ENCODE assay signal across 20 cellular contexts in genomic region chr1:55931272-55931940, GRCh38.
DNase-seq lines count a peak whose midpoint lies in the region; ATAC-seq and TF ChIP-seq lines count a peak whose summit lies in the region.
"Had no signal": no experiment of that assay in that cellular context is flagged by ENCODE, and none has a peak within 500 bp of the region (broad histone marks: within the 10 kb centered on the region; RNA-seq: fewer than 3 reads in every experiment).

No MANE protein-coding gene starts in this region.

- H3K4me3 Mint-ChIP-seq in CD8-positive, alpha-beta memory T cell = no peak overlapping the region
- H3K4me3 Mint-ChIP-seq: activated naive CD8-positive, alpha-beta T cell treated with anti-CD3 and anti-CD28 coated beads, Interleukin-2, amount 10 ng/mL, durations not matched to agents 7 days and 5 days; H9; neural crest cell had no signal

- no peaks in the 10 kb centered on the region for H3K9me3 ChIP-seq in CD8-positive, alpha-beta memory T cell (ENCODE audit: low read length)
- H3K9me3 ChIP-seq: lower lobe of right lung, tibial artery had no signal

- H3K27me3 ChIP-seq in CD8-positive, alpha-beta memory T cell (ENCODE audit: insufficient read depth, low read length, poor library complexity, severe bottlenecking) = no peaks in the 10 kb centered on the region
- H3K27me3 ChIP-seq: tibial artery had no signal

- H3K9me3 Mint-ChIP-seq in CD8-positive, alpha-beta memory T cell = peaks cover 0 to 9% (median 5%) of the 10 kb centered on the region in 5 donors
- H3K9me3 Mint-ChIP-seq: activated naive CD8-positive, alpha-beta T cell treated with anti-CD3 and anti-CD28 coated beads, Interleukin-2, amount 10 ng/mL, durations not matched to agents 7 days and 5 days had no signal

- H3K36me3 ChIP-seq in CD8-positive, alpha-beta memory T cell (ENCODE audit: insufficient read depth, low read length) = no peaks in the 10 kb centered on the region
- H3K36me3 ChIP-seq: lower lobe of right lung, tibial artery had no signal

- H3K27ac Mint-ChIP-seq in CD8-positive, alpha-beta memory T cell = no peak overlapping the region
- H3K27ac Mint-ChIP-seq: activated naive CD8-positive, alpha-beta T cell treated with anti-CD3 and anti-CD28 coated beads, Interleukin-2, amount 10 ng/mL, durations not matched to agents 7 days and 5 days; H9 had no signal

- no peaks in the 10 kb centered on the region for H3K36me3 Mint-ChIP-seq in CD8-positive, alpha-beta memory T cell
- H3K36me3 Mint-ChIP-seq: activated naive CD8-positive, alpha-beta T cell treated with anti-CD3 and anti-CD28 coated beads, Interleukin-2, amount 10 ng/mL, durations not matched to agents 7 days and 5 days had no signal

- no peaks in the 10 kb centered on the region for H3K4me1 ChIP-seq in CD8-positive, alpha-beta memory T cell (ENCODE audit: insufficient read depth, low read length)

- no peak overlapping the region for H3K4me3 ChIP-seq in fibroblast of villous mesenchyme (ENCODE audit: low read depth, low read length)
- H3K4me3 ChIP-seq in CD8-positive, alpha-beta memory T cell (ENCODE audit: low read length) = no peak overlapping the region
- H3K4me3 ChIP-seq: GM12878, lower lobe of right lung, tibial artery had no signal

- CTCF ChIA-PET in CD8-positive, alpha-beta memory T cell (lab: Charles Lee) = no interaction called here

- no peaks in the 10 kb centered on the region for H3K4me1 Mint-ChIP-seq in CD8-positive, alpha-beta memory T cell
- H3K4me1 Mint-ChIP-seq: activated naive CD8-positive, alpha-beta T cell treated with anti-CD3 and anti-CD28 coated beads, Interleukin-2, amount 10 ng/mL, durations not matched to agents 7 days and 5 days; H9; neural crest cell had no signal

- POLR2A ChIA-PET in CD8-positive, alpha-beta memory T cell (lab: Charles Lee) = no interaction called here

- peak; percentile 23 for ATAC-seq in omental fat pad (ENCODE audit: low FRiP score)
- no peak for ATAC-seq in stimulated activated naive CD8-positive, alpha-beta T cell treated with anti-CD3 and anti-CD28 coated beads, Interleukin-15, Interleukin-2, amounts not matched to agents 100 U/mL and 50 U/mL, for 24 hours
- ATAC-seq: GM12878, lower lobe of right lung had no signal

- H3K27ac ChIP-seq in CD8-positive, alpha-beta memory T cell (ENCODE audit: low read depth, low read length) = no peak overlapping the region
- H3K27ac ChIP-seq: lower lobe of right lung, tibial artery had no signal

- H3K27me3 Mint-ChIP-seq in CD8-positive, alpha-beta memory T cell = no peaks in the 10 kb centered on the region
- H3K27me3 Mint-ChIP-seq: activated naive CD8-positive, alpha-beta T cell treated with anti-CD3 and anti-CD28 coated beads, Interleukin-2, amount 10 ng/mL, durations not matched to agents 7 days and 5 days had no signal

- TF ChIP-seq CTCF in fibroblast of villous mesenchyme (IDR thresholded peaks at IDR 0.05; ENCODE audit: insufficient read depth, low read depth, low read length) (no peak), omental fat pad (IDR thresholded peaks at IDR 0.05) (no peak)

- DNase-seq in EH (ENCODE audit: low read depth) = peak; percentile 22
- DNase-seq in amniotic epithelial cell (ENCODE audit: low read depth) = peak; percentile 17
- DNase-seq in fibroblast of villous mesenchyme (ENCODE audit: low read depth) = peak; percentile 12
- DNase-seq in omental fat pad (ENCODE audit: low spot score) = no peak
- DNase-seq in CD8-positive, alpha-beta memory T cell = no peak
- DNase-seq in cerebellar nuclear complex (lab: John Stamatoyannopoulos, UW) = no peak
- no peak for DNase-seq in islet precursor cell
- no peak for DNase-seq in stimulated activated naive CD8-positive, alpha-beta T cell treated with anti-CD3 and anti-CD28 coated beads, Interleukin-15, Interleukin-2, amounts not matched to agents 100 U/mL and 50 U/mL, for 24 hours
- DNase-seq: ACHN; activated CD4-positive, alpha-beta T cell treated with anti-CD3 and anti-CD28 coated beads, Interleukin-2, amount 50 U/mL, for 48 hours; activated naive CD8-positive, alpha-beta T cell treated with anti-CD3 and anti-CD28 coated beads, Interleukin-2, amount 10 ng/mL, durations not matched to agents 7 days and 5 days; activated T-cell treated with anti-CD3 and anti-CD28 coated beads, Interleukin-2, amount 50 U/mL, for 48 hours; H9; lower lobe of right lung; NCI-H1436; NCI-H526 treated with DMSO at 0.1 percent for 48 hours; stimulated activated CD4-positive, alpha-beta T cell treated with anti-CD3 and anti-CD28 coated beads, Interleukin-2, amount 100 ng/mL, for 48 hours; tibial artery had no signal

Comparison
In these comparisons a context has a peak if more than half of its experiments do, and no peak if none do; other contexts are left out.
1. DNase-seq: peak in EH (single experiment), amniotic epithelial cell (single experiment) and fibroblast of villous mesenchyme (single experiment); none in omental fat pad (single experiment), CD8-positive, alpha-beta memory T cell (0 of 5), cerebellar nuclear complex (0 of 2), islet precursor cell (single experiment) and stimulated activated naive CD8-positive, alpha-beta T cell treated with anti-CD3 and anti-CD28 coated beads, Interleukin-15, Interleukin-2, amounts not matched to agents 100 U/mL and 50 U/mL, for 24 hours (single experiment).